Comparison of ENCODE assay signal across 1 cellular context in the genomic region with DNA sequence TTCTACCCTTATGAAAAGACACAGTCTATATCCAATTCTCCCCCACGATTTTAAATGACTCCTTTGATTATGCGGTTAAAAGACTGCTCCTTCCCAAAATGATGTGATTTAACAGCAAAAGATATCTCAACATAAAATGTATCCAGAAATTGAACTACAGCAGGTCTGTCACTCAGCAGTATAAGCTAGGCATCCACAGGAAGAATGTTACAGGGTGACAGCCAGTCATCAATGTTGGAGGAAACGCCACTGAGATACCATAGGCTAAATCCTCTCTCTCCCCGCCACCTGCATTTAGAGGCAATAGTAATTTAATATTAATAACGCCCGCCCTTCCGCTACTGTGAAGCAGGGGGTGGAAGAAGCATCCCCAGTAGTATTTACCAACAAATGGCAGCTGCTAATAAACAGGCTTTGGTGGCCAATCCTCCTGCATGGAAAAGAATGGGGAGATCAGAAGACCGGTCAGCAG.
TF ChIP-seq lines count a peak whose summit lies in the region.

No MANE protein-coding gene starts in this region.

TF ChIP-seq in A549, 52 proteins besides CTCF, POLR2A, EP300 and RAD21 (continued from another document):
- TF ChIP-seq, protein P1, sequence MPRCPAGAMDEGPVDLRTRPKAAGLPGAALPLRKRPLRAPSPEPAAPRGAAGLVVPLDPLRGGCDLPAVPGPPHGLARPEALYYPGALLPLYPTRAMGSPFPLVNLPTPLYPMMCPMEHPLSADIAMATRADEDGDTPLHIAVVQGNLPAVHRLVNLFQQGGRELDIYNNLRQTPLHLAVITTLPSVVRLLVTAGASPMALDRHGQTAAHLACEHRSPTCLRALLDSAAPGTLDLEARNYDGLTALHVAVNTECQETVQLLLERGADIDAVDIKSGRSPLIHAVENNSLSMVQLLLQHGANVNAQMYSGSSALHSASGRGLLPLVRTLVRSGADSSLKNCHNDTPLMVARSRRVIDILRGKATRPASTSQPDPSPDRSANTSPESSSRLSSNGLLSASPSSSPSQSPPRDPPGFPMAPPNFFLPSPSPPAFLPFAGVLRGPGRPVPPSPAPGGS (IDR thresholded peaks at IDR 0.05) = no peak
- TF ChIP-seq CEBPB (IDR thresholded peaks at IDR 0.05) = no peak
- TF ChIP-seq BHLHE40 (IDR thresholded peaks at IDR 0.05; ENCODE audit: low read depth, low read length) = no peak
- TF ChIP-seq HEYL (CRISPR knock-in tag; IDR thresholded peaks at IDR 0.05) = no peak
